8 cellular contexts compared by ENCODE assay signal in genomic region chr7:30740417-30741181, GRCh38. TPM values are rescaled to one million over a fixed set of nuclear protein-coding genes. Genes with fewer than 3 reads are reported as not detected.
DNase-seq lines count a peak whose midpoint lies in the region; ATAC-seq, FAIRE-seq and TF ChIP-seq lines count a peak whose summit lies in the region.

No MANE protein-coding gene starts in this region.

- H3K4me2 ChIP-seq in Karpas-422 (ENCODE audit: low read depth, low read length, poor library complexity, severe bottlenecking) = no peak overlapping the region

- H3K4me1 ChIP-seq in Karpas-422 (ENCODE audit: low read length) (peaks cover 7% of the 10 kb centered on the region), testis (peaks cover 13% of the 10 kb centered on the region)

- 53 to 58% methylated on average over 10 to 14 of the region's 14 CpGs for WGBS in testis, 2 donors

- H3K27me3 ChIP-seq in Karpas-422 (ENCODE audit: low read length) = no peaks in the 10 kb centered on the region
- no peaks in the 10 kb centered on the region for H3K27me3 ChIP-seq in testis

- H3K27ac ChIP-seq in Karpas-422 (ENCODE audit: low read length) (no peak overlapping the region), testis (no peak overlapping the region)

- DNase-seq in AG08395 (ENCODE audit: low spot score) = peak; percentile 94
- DNase-seq in Karpas-422 = peak; percentile 86
- DNase-seq in RCC 7860 (ENCODE audit: low spot score) = peak; percentile 37
- DNase-seq in fibroblast of the aortic adventitia (ENCODE audit: low read depth) = peak; percentile 71
- DNase-seq in nucleus accumbens (lab: John Stamatoyannopoulos, UW) = peak in 49 of 56 donors; percentile 6 to 87 (median 48)
- DNase-seq in testis = peak; percentile 85

- H3K79me2 ChIP-seq in Karpas-422 (ENCODE audit: low read length) = no peaks in the 10 kb centered on the region

- H3K9me2 ChIP-seq in Karpas-422 (replicated peaks; ENCODE audit: insufficient read depth, low read length) = no peaks in the 10 kb centered on the region

- H2AFZ ChIP-seq in Karpas-422 (ENCODE audit: low read length) = no peak overlapping the region

- no peak overlapping the region for H3K9ac ChIP-seq in Karpas-422 (ENCODE audit: low read length)

- TF ChIP-seq POLR2A in testis (IDR thresholded peaks at IDR 0.05) = no peak

- intact Hi-C loops in testis (cut with DNase I; ENCODE audit: low total_unique reads) = loop anchor here (10.0 kb wide), 1 partner anchor 56 kb away; the partner anchor contains the start of gene CRHR2

- peak; percentile 100 for TF ChIP-seq CTCF in fibroblast of the aortic adventitia (IDR thresholded peaks at IDR 0.05; ENCODE audit: insufficient read depth, low read length)
- peak; percentile 87 to 97 (median 92) for TF ChIP-seq CTCF in testis (IDR thresholded peaks at IDR 0.05)

- peak; percentile 50 for ATAC-seq in GM18909 (IDR thresholded peaks at IDR 0.05; ENCODE audit: poor library complexity, unreplicated experiment)
- peak; percentile 65 for ATAC-seq in activated T-helper 17 cell treated with anti-CD3 and anti-CD28 coated beads, Interleukin-2, amount 50 U/mL, for 72 hours (replicated peaks)

- no peaks in the 10 kb centered on the region for H3K36me3 Mint-ChIP-seq in activated T-helper 17 cell treated with anti-CD3 and anti-CD28 coated beads, Interleukin-2, amount 50 U/mL, for 72 hours (ENCODE audit: low read depth)

- H3K4me3 Mint-ChIP-seq in activated T-helper 17 cell treated with anti-CD3 and anti-CD28 coated beads, Interleukin-2, amount 50 U/mL, for 72 hours = no peak overlapping the region

- H3K36me3 ChIP-seq in Karpas-422 (ENCODE audit: insufficient read depth, low read length) (no peaks in the 10 kb centered on the region), testis (ENCODE audit: low read depth, missing control alignments) (no peaks in the 10 kb centered on the region)

- H3K27ac Mint-ChIP-seq in activated T-helper 17 cell treated with anti-CD3 and anti-CD28 coated beads, Interleukin-2, amount 50 U/mL, for 72 hours = no peak overlapping the region

- no peaks in the 10 kb centered on the region for H3K9me3 Mint-ChIP-seq in activated T-helper 17 cell treated with anti-CD3 and anti-CD28 coated beads, Interleukin-2, amount 50 U/mL, for 72 hours

- no peaks in the 10 kb centered on the region for H4K20me1 ChIP-seq in Karpas-422 (ENCODE audit: insufficient read depth, low read depth, low read length)

- H3K4me3 ChIP-seq in Karpas-422 (ENCODE audit: low read length) (no peak overlapping the region), fibroblast of the aortic adventitia (ENCODE audit: low read depth, low read length) (no peak overlapping the region), testis (no peak overlapping the region)

- peaks cover 16% of the 10 kb centered on the region for H3K4me1 Mint-ChIP-seq in activated T-helper 17 cell treated with anti-CD3 and anti-CD28 coated beads, Interleukin-2, amount 50 U/mL, for 72 hours

- FAIRE-seq in RCC 7860 (lab: Jason Lieb, UNC) = no peak

- H3K27me3 Mint-ChIP-seq in activated T-helper 17 cell treated with anti-CD3 and anti-CD28 coated beads, Interleukin-2, amount 50 U/mL, for 72 hours = no peaks in the 10 kb centered on the region

- H3K9me3 ChIP-seq in Karpas-422 (ENCODE audit: low read length) = no peaks in the 10 kb centered on the region
- H3K9me3 ChIP-seq in testis = no peaks in the 10 kb centered on the region

RNA-seq across cellular contexts. Expression of gene INMT, which starts 11.3 kb away (rescaled TPM):
- total RNA-seq in Karpas-422 (2014; rRNA removed; shearing (Covaris generic); ENCODE audit: low replicate concordance) = not detected in 2 replicates
- total RNA-seq in activated T-helper 17 cell treated with anti-CD3 and anti-CD28 coated beads, Interleukin-2, amount 50 U/mL, for 72 hours = under 1 TPM in 1 of 2 donors, not detected in 1; 0.21 TPM
- 2.5 and 219 TPM in 2 replicates for total RNA-seq in fibroblast of the aortic adventitia (ENCODE audit: low replicate concordance)
- 10 to 100 TPM; 41.2 to 68.4 TPM for total RNA-seq in testis
- 31.8 TPM for polyA plus RNA-seq in testis (ENCODE audit: insufficient read depth, low read depth, low replicate concordance)

RNA-seq across cellular contexts. Expression of gene MINDY4, which starts 30.6 kb away (rescaled TPM):
- 1.5 and 2.5 TPM in 2 replicates for total RNA-seq in Karpas-422 (2014; rRNA removed; shearing (Covaris generic); ENCODE audit: low replicate concordance)
- 1 to 10 TPM in 1 of 2 donors, under 1 TPM in 1; 0.74 to 1.4 TPM for total RNA-seq in activated T-helper 17 cell treated with anti-CD3 and anti-CD28 coated beads, Interleukin-2, amount 50 U/mL, for 72 hours
- 7.3 and 13.2 TPM in 2 replicates for total RNA-seq in fibroblast of the aortic adventitia (ENCODE audit: low replicate concordance)
- 10 to 100 TPM; 47.6 to 51.7 TPM for total RNA-seq in testis
- 25.3 TPM for polyA plus RNA-seq in testis (ENCODE audit: insufficient read depth, low read depth, low replicate concordance)

RNA-seq across cellular contexts. Expression of gene CRHR2, which starts 58.3 kb away (rescaled TPM):
- total RNA-seq in Karpas-422 (2014; rRNA removed; shearing (Covaris generic); ENCODE audit: low replicate concordance) = not detected in 2 replicates
- not detected for total RNA-seq in activated T-helper 17 cell treated with anti-CD3 and anti-CD28 coated beads, Interleukin-2, amount 50 U/mL, for 72 hours
- total RNA-seq in fibroblast of the aortic adventitia (ENCODE audit: low replicate concordance) (not detected in 2 replicates), testis (1 to 10 TPM in 1 of 2 donors, under 1 TPM in 1; 0.50 to 1.2 TPM)
- 1.3 TPM for polyA plus RNA-seq in testis (ENCODE audit: insufficient read depth, low read depth, low replicate concordance)

Comparison
In these comparisons a context has a peak if more than half of its experiments do, and no peak if none do; other contexts are left out.
1. DNase-seq: peak in every context shown above with its lines; median percentile 94 in AG08395; 86 in Karpas-422; 85 in testis; 71 in fibroblast of the aortic adventitia; 48 in nucleus accumbens; 37 in RCC 7860.